Comparison of ENCODE assay signal across 8 cellular contexts in the genomic region with DNA sequence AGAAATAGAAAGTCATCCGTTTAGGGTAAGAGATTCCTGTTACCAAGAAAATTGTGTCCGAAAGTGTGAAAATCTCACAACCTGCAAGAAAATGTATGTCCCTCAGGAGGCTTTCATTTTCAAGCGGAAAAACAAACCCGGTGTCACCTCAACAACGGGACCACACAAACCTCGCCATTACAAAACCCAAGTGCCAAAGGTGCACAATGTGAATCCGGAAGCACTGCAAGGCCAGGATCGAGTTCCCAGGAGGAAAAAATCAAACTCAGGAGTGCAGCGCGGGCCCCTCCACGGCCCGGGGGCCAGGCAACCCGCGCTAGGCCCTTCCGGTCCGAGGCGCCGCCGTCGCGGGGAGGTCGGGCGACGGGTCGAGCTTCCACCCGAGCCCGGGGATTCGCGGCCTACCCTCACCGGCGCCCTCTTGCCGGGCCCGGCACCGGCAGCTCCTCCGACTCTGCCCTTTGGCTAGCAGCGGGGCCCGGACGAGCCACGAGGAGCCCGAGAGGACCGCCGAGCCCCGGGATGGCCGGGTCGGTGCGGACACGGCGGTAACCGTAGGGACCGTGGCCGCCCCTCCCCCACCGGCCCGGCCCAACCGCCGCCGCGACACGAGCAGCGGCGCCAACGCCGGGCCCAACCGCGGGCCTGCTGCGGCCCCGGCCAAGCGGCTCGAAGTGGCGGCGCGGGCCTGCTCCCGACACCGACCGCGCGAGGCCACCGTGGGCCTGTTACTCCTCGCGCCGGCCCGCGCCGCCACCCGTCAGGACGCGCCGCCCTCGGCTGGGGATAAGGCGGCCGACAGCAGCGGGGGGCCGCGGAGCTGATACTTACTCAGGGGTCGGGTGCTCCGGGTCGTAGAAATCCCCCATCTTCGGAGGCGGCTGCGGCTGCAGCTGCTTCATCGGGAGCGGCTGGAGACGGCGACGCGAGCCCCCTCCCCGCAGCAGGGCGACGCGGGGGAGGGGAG. TPM values are rescaled to one million over a fixed set of nuclear protein-coding genes. Genes with fewer than 3 reads are reported as not detected.
A peak's percentile ranks its signal among the peaks of the same experiment; 100 is the strongest.
DNase-seq lines count a peak whose midpoint lies in the region; ATAC-seq and TF ChIP-seq lines count a peak whose summit lies in the region.

No MANE protein-coding gene starts in this region.

- CTCF ChIA-PET in PC-9 (lab: Charles Lee) = no interaction called here

- H3F3A ChIP-seq in PC-9 (ENCODE audit: insufficient read depth, low read depth) = peaks cover 12% of the 10 kb centered on the region; the same call in 1 of the 2 replicates

- peak overlapping the region; percentile 99 for H3K27ac Mint-ChIP-seq in neural crest cell (ENCODE audit: unreplicated experiment)
- H3K27ac Mint-ChIP-seq in stimulated activated naive CD8-positive, alpha-beta T cell treated with anti-CD3 and anti-CD28 coated beads, Interleukin-15, amount 100 ng/mL, for 72 hours = peak overlapping the region; percentile 99

- peaks cover 74% of the 10 kb centered on the region for H3K79me2 ChIP-seq in PC-9 (ENCODE audit: low read depth)

- H3K4me3 Mint-ChIP-seq in neural crest cell = peak overlapping the region; percentile 98
- H3K4me3 Mint-ChIP-seq in stimulated activated naive CD8-positive, alpha-beta T cell treated with anti-CD3 and anti-CD28 coated beads, Interleukin-15, amount 100 ng/mL, for 72 hours = peak overlapping the region; percentile 86 to 99

- no peaks in the 10 kb centered on the region for H3K9me2 ChIP-seq in PC-9 (ENCODE audit: insufficient read depth)

- TF ChIP-seq CTCF in PC-9 (conservative IDR thresholded peaks at IDR 0.05) (no peak), fibroblast of villous mesenchyme (IDR thresholded peaks at IDR 0.05; ENCODE audit: insufficient read depth, low read depth, low read length) (no peak), neural crest cell (conservative IDR thresholded peaks at IDR 0.05) (peak; percentile 18)

- intact Hi-C loops in PC-9 (cut with micrococcal nuclease; ENCODE audit: unreplicated experiment) = no loop called here

- H2AFZ ChIP-seq in PC-9 = peak overlapping the region; percentile 9

- peak; percentile 16 for DNase-seq in SIG-M5 treated with dmso at 0.1 percent for 504 hours (lab: John Stamatoyannopoulos, UW; ENCODE audit: unreplicated experiment)
- no peak for DNase-seq in SIG-M5 (lab: John Stamatoyannopoulos, UW)
- DNase-seq in PC-9 = peak in 1 of 2 experiments; percentile 26
- peak; percentile 46 for DNase-seq in activated effector memory CD4-positive, alpha-beta T cell treated with Interleukin-2 at 50 U/mL for 16 hours
- peak; percentile 57 for DNase-seq in fibroblast of villous mesenchyme (ENCODE audit: low read depth)
- DNase-seq in neural crest cell (ENCODE audit: low read depth, low spot score) = peak; percentile 39
- peak; percentile 71 to 74 for DNase-seq in stimulated activated naive CD8-positive, alpha-beta T cell treated with anti-CD3 and anti-CD28 coated beads, Interleukin-15, amount 100 ng/mL, for 72 hours

- H4K20me1 ChIP-seq in PC-9 (ENCODE audit: insufficient read depth) = peaks cover 31% of the 10 kb centered on the region

- no peaks in the 10 kb centered on the region for H3K9me3 Mint-ChIP-seq in neural crest cell
- no peaks in the 10 kb centered on the region for H3K9me3 Mint-ChIP-seq in stimulated activated naive CD8-positive, alpha-beta T cell treated with anti-CD3 and anti-CD28 coated beads, Interleukin-15, amount 100 ng/mL, for 72 hours

- H3K4me3 ChIP-seq in PC-9 (peak overlapping the region; percentile 71), fibroblast of villous mesenchyme (ENCODE audit: low read depth, low read length) (peak overlapping the region; percentile 91)

- H3K9me3 ChIP-seq in PC-9 (ENCODE audit: insufficient read depth, low read depth) = no peaks in the 10 kb centered on the region

- peak overlapping the region; percentile 94 for H3K4me2 ChIP-seq in PC-9

- H3K4me1 ChIP-seq in PC-9 (replicated peaks; ENCODE audit: insufficient read depth) = peaks cover 28% of the 10 kb centered on the region

- H3K36me3 ChIP-seq in PC-9 (ENCODE audit: low read depth) = no peaks in the 10 kb centered on the region

- no peaks in the 10 kb centered on the region for H3K36me3 Mint-ChIP-seq in neural crest cell (ENCODE audit: low read depth)

- H3K27me3 ChIP-seq in PC-9 (ENCODE audit: insufficient read depth, low read depth) = no peaks in the 10 kb centered on the region

- POLR2A ChIA-PET in PC-9 (lab: Charles Lee; ENCODE audit: unreplicated experiment) = interaction anchor here (0.8 kb wide), 1 partner anchor 14 kb away, joined by 5 read pairs; no protein-coding TSS in a partner anchor

- TSS peak; percentile 46 for BruUV-seq in PC-9 (replicated peaks; lab: Mats Ljungman, UMichigan)

- H3K27me3 Mint-ChIP-seq in neural crest cell (ENCODE audit: low read depth) = no peaks in the 10 kb centered on the region
- H3K27me3 Mint-ChIP-seq in stimulated activated naive CD8-positive, alpha-beta T cell treated with anti-CD3 and anti-CD28 coated beads, Interleukin-15, amount 100 ng/mL, for 72 hours = no peaks in the 10 kb centered on the region

- peak overlapping the region; percentile 47 for H3K27ac ChIP-seq in PC-9

- peaks cover 49% of the 10 kb centered on the region for H3K4me1 Mint-ChIP-seq in neural crest cell
- peaks cover 52% of the 10 kb centered on the region for H3K4me1 Mint-ChIP-seq in stimulated activated naive CD8-positive, alpha-beta T cell treated with anti-CD3 and anti-CD28 coated beads, Interleukin-15, amount 100 ng/mL, for 72 hours

- ATAC-seq in HG03064 (IDR thresholded peaks at IDR 0.05; ENCODE audit: low read depth, unreplicated experiment) = peak; percentile 25
- peak; percentile 38 for ATAC-seq in stimulated activated naive CD8-positive, alpha-beta T cell treated with anti-CD3 and anti-CD28 coated beads, Interleukin-15, amount 100 ng/mL, for 72 hours

RNA-seq across cellular contexts. Expression of gene SETD2, which starts 0.6 kb away (rescaled TPM):
- total RNA-seq in PC-9 (2021) = 37.0 and 47.7 TPM in 2 replicates
- 40.3 and 45.3 TPM in 2 replicates for total RNA-seq in fibroblast of villous mesenchyme
- total RNA-seq in neural crest cell = 52.7 and 56.1 TPM in 2 replicates
